ENCODE assay signal across 15 cellular contexts in genomic region chr7:158284121-158284520, GRCh38.
"Had no signal": no experiment of that assay in that cellular context is flagged by ENCODE, and none has a peak within 500 bp of the region (broad histone marks: within the 10 kb centered on the region; RNA-seq: fewer than 3 reads in every experiment).

No MANE protein-coding gene starts in this region.

- H3K4me3 ChIP-seq: psoas muscle, uterus had no signal

- ATAC-seq: activated T-cell treated with anti-CD3 and anti-CD28 coated beads, Interleukin-2, amount 50 U/mL, for 4 hours; psoas muscle; stimulated activated naive CD8-positive, alpha-beta T cell treated with anti-CD3 and anti-CD28 coated beads, Interleukin-15, Interleukin-2, amounts not matched to agents 100 U/mL and 50 U/mL, for 24 hours had no signal

- DNase-seq: activated CD4-positive, alpha-beta T cell treated with anti-CD3 and anti-CD28 coated beads for 4 hours; activated naive CD4-positive, alpha-beta T cell; activated T-cell treated with anti-CD3 and anti-CD28 coated beads, Interleukin-2, amount 50 U/mL, for 4 hours; cortex of kidney; erythroblast; hippocampal formation; mammary epithelial cell; occipital lobe; psoas muscle; stimulated activated CD4-positive, alpha-beta T cell treated with anti-CD3 and anti-CD28 coated beads, Interleukin-4, amount 100 ng/mL, for 1 hour; stimulated activated CD8-positive, alpha-beta memory T cell treated with anti-CD3 and anti-CD28 coated beads, Interleukin-4, amount 100 ng/mL, for 48 hours; stimulated activated naive CD8-positive, alpha-beta T cell treated with anti-CD3 and anti-CD28 coated beads, Interleukin-15, Interleukin-2, amounts not matched to agents 100 U/mL and 50 U/mL, for 24 hours had no signal

- H3K4me3 Mint-ChIP-seq: activated T-cell treated with anti-CD3 and anti-CD28 coated beads, Interleukin-2, amount 50 U/mL, for 4 hours; nephron; T-helper 1 cell treated with Interleukin-12 subunit alpha and Interleukin-12 subunit beta and Interleukin-4 antibody, amounts not matched to agents 30 μg/mL and 1 μg/mL, for 36 hours had no signal

- H3K27ac Mint-ChIP-seq: nephron; T-helper 1 cell treated with Interleukin-12 subunit alpha and Interleukin-12 subunit beta and Interleukin-4 antibody, amounts not matched to agents 30 μg/mL and 1 μg/mL, for 36 hours had no signal

- H3K4me1 Mint-ChIP-seq: nephron had no signal

- H3K4me1 ChIP-seq: psoas muscle, uterus had no signal

- H3K27me3 ChIP-seq: uterus had no signal

- H3K27ac ChIP-seq: psoas muscle, uterus had no signal

- H3K36me3 ChIP-seq: uterus had no signal
